In genomic region chr14:73996731-73997107, GRCh38 we compare ENCODE assay signal across 1 cellular context.
TF ChIP-seq lines count a peak whose summit lies in the region.

No MANE protein-coding gene starts in this region.

TF ChIP-seq in HepG2, 621 proteins besides CTCF, POLR2A, EP300 and RAD21 (continued from another document and continues in another):
- TF ChIP-seq, protein P1, sequence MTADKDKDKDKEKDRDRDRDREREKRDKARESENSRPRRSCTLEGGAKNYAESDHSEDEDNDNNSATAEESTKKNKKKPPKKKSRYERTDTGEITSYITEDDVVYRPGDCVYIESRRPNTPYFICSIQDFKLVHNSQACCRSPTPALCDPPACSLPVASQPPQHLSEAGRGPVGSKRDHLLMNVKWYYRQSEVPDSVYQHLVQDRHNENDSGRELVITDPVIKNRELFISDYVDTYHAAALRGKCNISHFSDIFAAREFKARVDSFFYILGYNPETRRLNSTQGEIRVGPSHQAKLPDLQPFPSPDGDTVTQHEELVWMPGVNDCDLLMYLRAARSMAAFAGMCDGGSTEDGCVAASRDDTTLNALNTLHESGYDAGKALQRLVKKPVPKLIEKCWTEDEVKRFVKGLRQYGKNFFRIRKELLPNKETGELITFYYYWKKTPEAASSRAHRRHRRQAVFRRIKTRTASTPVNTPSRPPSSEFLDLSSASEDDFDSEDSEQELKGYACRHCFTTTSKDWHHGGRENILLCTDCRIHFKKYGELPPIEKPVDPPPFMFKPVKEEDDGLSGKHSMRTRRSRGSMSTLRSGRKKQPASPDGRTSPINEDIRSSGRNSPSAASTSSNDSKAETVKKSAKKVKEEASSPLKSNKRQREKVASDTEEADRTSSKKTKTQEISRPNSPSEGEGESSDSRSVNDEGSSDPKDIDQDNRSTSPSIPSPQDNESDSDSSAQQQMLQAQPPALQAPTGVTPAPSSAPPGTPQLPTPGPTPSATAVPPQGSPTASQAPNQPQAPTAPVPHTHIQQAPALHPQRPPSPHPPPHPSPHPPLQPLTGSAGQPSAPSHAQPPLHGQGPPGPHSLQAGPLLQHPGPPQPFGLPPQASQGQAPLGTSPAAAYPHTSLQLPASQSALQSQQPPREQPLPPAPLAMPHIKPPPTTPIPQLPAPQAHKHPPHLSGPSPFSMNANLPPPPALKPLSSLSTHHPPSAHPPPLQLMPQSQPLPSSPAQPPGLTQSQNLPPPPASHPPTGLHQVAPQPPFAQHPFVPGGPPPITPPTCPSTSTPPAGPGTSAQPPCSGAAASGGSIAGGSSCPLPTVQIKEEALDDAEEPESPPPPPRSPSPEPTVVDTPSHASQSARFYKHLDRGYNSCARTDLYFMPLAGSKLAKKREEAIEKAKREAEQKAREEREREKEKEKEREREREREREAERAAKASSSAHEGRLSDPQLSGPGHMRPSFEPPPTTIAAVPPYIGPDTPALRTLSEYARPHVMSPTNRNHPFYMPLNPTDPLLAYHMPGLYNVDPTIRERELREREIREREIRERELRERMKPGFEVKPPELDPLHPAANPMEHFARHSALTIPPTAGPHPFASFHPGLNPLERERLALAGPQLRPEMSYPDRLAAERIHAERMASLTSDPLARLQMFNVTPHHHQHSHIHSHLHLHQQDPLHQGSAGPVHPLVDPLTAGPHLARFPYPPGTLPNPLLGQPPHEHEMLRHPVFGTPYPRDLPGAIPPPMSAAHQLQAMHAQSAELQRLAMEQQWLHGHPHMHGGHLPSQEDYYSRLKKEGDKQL (CRISPR knock-in tag; IDR thresholded peaks at IDR 0.05; ENCODE audit: low read depth) = 0 out of 2 replicates have a peak, but pooled peaks have one; percentile 39
- TF ChIP-seq EEA1 (CRISPR knock-in tag; IDR thresholded peaks at IDR 0.05; ENCODE audit: borderline replicate concordance) = no peak
- no peak for TF ChIP-seq SPEN (CRISPR knock-in tag; IDR thresholded peaks at IDR 0.05; ENCODE audit: low read depth)
- peak; percentile 52; the same call in 1 of the 2 replicates for TF ChIP-seq TEF (CRISPR knock-in tag; IDR thresholded peaks at IDR 0.05)
- TF ChIP-seq HOXA3 (CRISPR knock-in tag; IDR thresholded peaks at IDR 0.05) = peak; percentile 33; the same call in 1 of the 2 replicates
- TF ChIP-seq CENPT (CRISPR knock-in tag; IDR thresholded peaks at IDR 0.05; ENCODE audit: low read depth) = no peak
- TF ChIP-seq BHLHE40 (IDR thresholded peaks at IDR 0.05; ENCODE audit: low read length) = no peak
- no peak for TF ChIP-seq NCOA5 (CRISPR knock-in tag; IDR thresholded peaks at IDR 0.05)
- 0 out of 2 replicates have a peak, but pooled peaks have one; percentile 33 for TF ChIP-seq JUND (CRISPR knock-in tag; IDR thresholded peaks at IDR 0.05)
- TF ChIP-seq, protein P2, sequence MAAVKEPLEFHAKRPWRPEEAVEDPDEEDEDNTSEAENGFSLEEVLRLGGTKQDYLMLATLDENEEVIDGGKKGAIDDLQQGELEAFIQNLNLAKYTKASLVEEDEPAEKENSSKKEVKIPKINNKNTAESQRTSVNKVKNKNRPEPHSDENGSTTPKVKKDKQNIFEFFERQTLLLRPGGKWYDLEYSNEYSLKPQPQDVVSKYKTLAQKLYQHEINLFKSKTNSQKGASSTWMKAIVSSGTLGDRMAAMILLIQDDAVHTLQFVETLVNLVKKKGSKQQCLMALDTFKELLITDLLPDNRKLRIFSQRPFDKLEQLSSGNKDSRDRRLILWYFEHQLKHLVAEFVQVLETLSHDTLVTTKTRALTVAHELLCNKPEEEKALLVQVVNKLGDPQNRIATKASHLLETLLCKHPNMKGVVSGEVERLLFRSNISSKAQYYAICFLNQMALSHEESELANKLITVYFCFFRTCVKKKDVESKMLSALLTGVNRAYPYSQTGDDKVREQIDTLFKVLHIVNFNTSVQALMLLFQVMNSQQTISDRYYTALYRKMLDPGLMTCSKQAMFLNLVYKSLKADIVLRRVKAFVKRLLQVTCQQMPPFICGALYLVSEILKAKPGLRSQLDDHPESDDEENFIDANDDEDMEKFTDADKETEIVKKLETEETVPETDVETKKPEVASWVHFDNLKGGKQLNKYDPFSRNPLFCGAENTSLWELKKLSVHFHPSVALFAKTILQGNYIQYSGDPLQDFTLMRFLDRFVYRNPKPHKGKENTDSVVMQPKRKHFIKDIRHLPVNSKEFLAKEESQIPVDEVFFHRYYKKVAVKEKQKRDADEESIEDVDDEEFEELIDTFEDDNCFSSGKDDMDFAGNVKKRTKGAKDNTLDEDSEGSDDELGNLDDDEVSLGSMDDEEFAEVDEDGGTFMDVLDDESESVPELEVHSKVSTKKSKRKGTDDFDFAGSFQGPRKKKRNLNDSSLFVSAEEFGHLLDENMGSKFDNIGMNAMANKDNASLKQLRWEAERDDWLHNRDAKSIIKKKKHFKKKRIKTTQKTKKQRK (IDR thresholded peaks at IDR 0.05; ENCODE audit: low read length) = no peak
- TF ChIP-seq NBN (conservative IDR thresholded peaks at IDR 0.05) = no peak
- no peak for TF ChIP-seq STAT5B (CRISPR knock-in tag; IDR thresholded peaks at IDR 0.05)
- TF ChIP-seq FOXJ3 (CRISPR knock-in tag; IDR thresholded peaks at IDR 0.05; ENCODE audit: borderline replicate concordance) = no peak
- no peak for TF ChIP-seq NFKB2 (CRISPR knock-in tag; IDR thresholded peaks at IDR 0.05; ENCODE audit: borderline replicate concordance)
- no peak for TF ChIP-seq FLYWCH1 (CRISPR knock-in tag; IDR thresholded peaks at IDR 0.05)
- TF ChIP-seq ATF7-NPFF (CRISPR knock-in tag; IDR thresholded peaks at IDR 0.05; ENCODE audit: low read depth) = no peak
- TF ChIP-seq, protein P3, sequence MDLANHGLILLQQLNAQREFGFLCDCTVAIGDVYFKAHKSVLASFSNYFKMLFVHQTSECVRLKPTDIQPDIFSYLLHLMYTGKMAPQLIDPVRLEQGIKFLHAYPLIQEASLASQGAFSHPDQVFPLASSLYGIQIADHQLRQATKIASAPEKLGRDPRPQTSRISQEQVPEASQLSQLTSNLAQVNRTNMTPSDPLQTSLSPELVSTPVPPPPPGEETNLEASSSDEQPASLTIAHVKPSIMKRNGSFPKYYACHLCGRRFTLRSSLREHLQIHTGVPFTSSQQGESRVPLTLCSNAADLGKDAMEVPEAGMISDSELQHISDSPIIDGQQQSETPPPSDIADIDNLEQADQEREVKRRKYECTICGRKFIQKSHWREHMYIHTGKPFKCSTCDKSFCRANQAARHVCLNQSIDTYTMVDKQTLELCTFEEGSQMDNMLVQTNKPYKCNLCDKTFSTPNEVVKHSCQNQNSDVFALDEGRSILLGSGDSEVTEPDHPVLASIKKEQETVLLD (CRISPR knock-in tag; IDR thresholded peaks at IDR 0.05; ENCODE audit: low read depth) = no peak
- no peak for TF ChIP-seq THYN1 (CRISPR knock-in tag; IDR thresholded peaks at IDR 0.05; ENCODE audit: borderline replicate concordance, low read depth)
- no peak for TF ChIP-seq ZNF318 (CRISPR knock-in tag; IDR thresholded peaks at IDR 0.05)
- no peak for TF ChIP-seq ZNF136 (CRISPR knock-in tag; IDR thresholded peaks at IDR 0.05; ENCODE audit: low read depth)
- no peak for TF ChIP-seq XRCC5 (optimal IDR thresholded peaks at IDR 0.05; ENCODE audit: low read length)
- no peak for TF ChIP-seq RBM22 (optimal IDR thresholded peaks at IDR 0.05; ENCODE audit: low read length)
- TF ChIP-seq HMGXB3 (CRISPR knock-in tag; IDR thresholded peaks at IDR 0.05; ENCODE audit: borderline replicate concordance) = no peak
- TF ChIP-seq NFE2 (CRISPR knock-in tag; IDR thresholded peaks at IDR 0.05) = no peak
- TF ChIP-seq PITX1 (CRISPR knock-in tag; IDR thresholded peaks at IDR 0.05) = peak; percentile 72
- TF ChIP-seq, protein P4, sequence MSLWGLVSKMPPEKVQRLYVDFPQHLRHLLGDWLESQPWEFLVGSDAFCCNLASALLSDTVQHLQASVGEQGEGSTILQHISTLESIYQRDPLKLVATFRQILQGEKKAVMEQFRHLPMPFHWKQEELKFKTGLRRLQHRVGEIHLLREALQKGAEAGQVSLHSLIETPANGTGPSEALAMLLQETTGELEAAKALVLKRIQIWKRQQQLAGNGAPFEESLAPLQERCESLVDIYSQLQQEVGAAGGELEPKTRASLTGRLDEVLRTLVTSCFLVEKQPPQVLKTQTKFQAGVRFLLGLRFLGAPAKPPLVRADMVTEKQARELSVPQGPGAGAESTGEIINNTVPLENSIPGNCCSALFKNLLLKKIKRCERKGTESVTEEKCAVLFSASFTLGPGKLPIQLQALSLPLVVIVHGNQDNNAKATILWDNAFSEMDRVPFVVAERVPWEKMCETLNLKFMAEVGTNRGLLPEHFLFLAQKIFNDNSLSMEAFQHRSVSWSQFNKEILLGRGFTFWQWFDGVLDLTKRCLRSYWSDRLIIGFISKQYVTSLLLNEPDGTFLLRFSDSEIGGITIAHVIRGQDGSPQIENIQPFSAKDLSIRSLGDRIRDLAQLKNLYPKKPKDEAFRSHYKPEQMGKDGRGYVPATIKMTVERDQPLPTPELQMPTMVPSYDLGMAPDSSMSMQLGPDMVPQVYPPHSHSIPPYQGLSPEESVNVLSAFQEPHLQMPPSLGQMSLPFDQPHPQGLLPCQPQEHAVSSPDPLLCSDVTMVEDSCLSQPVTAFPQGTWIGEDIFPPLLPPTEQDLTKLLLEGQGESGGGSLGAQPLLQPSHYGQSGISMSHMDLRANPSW (CRISPR knock-in tag; IDR thresholded peaks at IDR 0.05; ENCODE audit: borderline replicate concordance) = no peak
- TF ChIP-seq HDAC2 (CRISPR knock-in tag; IDR thresholded peaks at IDR 0.05) = peak; percentile 43; the same call in 1 of the 2 replicates
